8 cellular contexts compared by ENCODE assay signal in genomic region chr20:3846740-3847418, GRCh38. TPM values are rescaled to one million over a fixed set of nuclear protein-coding genes. Genes with fewer than 3 reads are reported as not detected.
DNase-seq lines count a peak whose midpoint lies in the region; ATAC-seq and TF ChIP-seq lines count a peak whose summit lies in the region.

Gene MAVS, plus strand, starts transcription at chr20:3846834. Its CDS starts 7,791 bp downstream, at chr20:3854625.

- no peaks in the 10 kb centered on the region for H3K36me3 ChIP-seq in BE2C

- TF ChIP-seq CTCF in BE2C (IDR thresholded peaks at IDR 0.05; ENCODE audit: low read depth, low read length): no peak

- H3K9me3 ChIP-seq in BE2C: no peaks in the 10 kb centered on the region

- DNase-seq in BE2C (peak; percentile 96), NCI-H524 treated with DMSO at 0.1 percent for 48 hours (lab: John Stamatoyannopoulos, UW) (peak; percentile 29), cortex of kidney (lab: John Stamatoyannopoulos, UW) (peak; percentile 51), left lobe of liver (ENCODE audit: low spot score) (peak; percentile 93)
- peak; percentile 84 for DNase-seq in activated CD4-positive, alpha-beta T cell treated with anti-CD3 and anti-CD28 coated beads, Interleukin-2, amount 50 U/mL, for 1 hour
- DNase-seq in stimulated activated CD4-positive, alpha-beta T cell treated with anti-CD3 and anti-CD28 coated beads, Interleukin-2, amount 100 ng/mL, for 24 hours: peak; percentile 89 to 92

- peaks cover 5% of the 10 kb centered on the region; the same call in 1 of the 2 replicates for H3K4me1 ChIP-seq in BE2C

- ATAC-seq in HG03432 (IDR thresholded peaks at IDR 0.05; ENCODE audit: unreplicated experiment): peak; percentile 93
- ATAC-seq in left lobe of liver: peak; percentile 96

- peak; percentile 89 for TF ChIP-seq POLR2A in GM19193 (IDR thresholded peaks at IDR 0.05; ENCODE audit: extremely low read depth, insufficient read depth, insufficient read length)

- no peaks in the 10 kb centered on the region for H3K27me3 ChIP-seq in BE2C

- peak within 1 kb of the TSS; percentile 91 for H3K4me3 ChIP-seq in BE2C (ENCODE audit: low read depth, low read length)

RNA-seq across cellular contexts. Expression of gene MAVS, which starts in this region (rescaled TPM):
- polyA plus RNA-seq in BE2C (2012; ENCODE audit: insufficient read depth, insufficient read length, low read depth): 11.6 TPM
- total RNA-seq in left lobe of liver: 21.9 TPM

Comparison
In these comparisons a context has a peak if more than half of its experiments do, and no peak if none do; other contexts are left out.
1. Peak in every context shown above with its lines: DNase-seq, ATAC-seq and H3K4me3 ChIP-seq.
2. DNase-seq: peak in every context shown above with its lines; median percentile 96 in BE2C; 93 in left lobe of liver; 90 in stimulated activated CD4-positive, alpha-beta T cell treated with anti-CD3 and anti-CD28 coated beads, Interleukin-2, amount 100 ng/mL, for 24 hours; 84 in activated CD4-positive, alpha-beta T cell treated with anti-CD3 and anti-CD28 coated beads, Interleukin-2, amount 50 U/mL, for 1 hour; 51 in cortex of kidney; 29 in NCI-H524 treated with DMSO at 0.1 percent for 48 hours.